12 cellular contexts compared by ENCODE assay signal in genomic region chr7:137258552-137258951, GRCh38.
DNase-seq lines count a peak whose midpoint lies in the region; ATAC-seq and TF ChIP-seq lines count a peak whose summit lies in the region.
"Had no signal": no experiment of that assay in that cellular context is flagged by ENCODE, and none has a peak within 500 bp of the region (broad histone marks: within the 10 kb centered on the region; RNA-seq: fewer than 3 reads in every experiment).

No MANE protein-coding gene starts in this region.

- H3K18ac ChIP-seq in H9 (ENCODE audit: insufficient read length, low read depth, low read length) = no peak overlapping the region

- H3K9me3 ChIP-seq in H9 (ENCODE audit: control insufficient read depth, low read depth, low read length) = no peaks in the 10 kb centered on the region
- H3K9me3 ChIP-seq: A549, BE2C, HAP-1 had no signal

- H3K23ac ChIP-seq in H9 (ENCODE audit: insufficient read length, low read depth, low read length) = no peak overlapping the region

- H3K4me1 Mint-ChIP-seq in H9 = peaks cover 29 to 34% of the 10 kb centered on the region in 2 experiments
- H3K4me1 Mint-ChIP-seq: CD4-positive, alpha-beta memory T cell had no signal

- H3K27me3 ChIP-seq in H9 (ENCODE audit: insufficient read depth, low read length) = no peaks in the 10 kb centered on the region
- H3K27me3 ChIP-seq: BE2C had no signal

- H2BK12ac ChIP-seq in H9 (ENCODE audit: insufficient read length, low read depth, low read length) = no peak overlapping the region

- H4K20me1 ChIP-seq in H9 (ENCODE audit: control insufficient read depth, insufficient read depth, insufficient read length) = no peaks in the 10 kb centered on the region

- no peaks in the 10 kb centered on the region for H3K27me3 Mint-ChIP-seq in H9 (ENCODE audit: low read depth)
- H3K27me3 Mint-ChIP-seq: CD4-positive, alpha-beta memory T cell had no signal

- DNase-seq in NCI-H2029 (lab: John Stamatoyannopoulos, UW) (peak; percentile 24), NCI-H69 (lab: John Stamatoyannopoulos, UW) (peak; percentile 41), left lobe of liver (ENCODE audit: low spot score) (no peak), H9 (no peak)
- DNase-seq in activated CD4-positive, alpha-beta T cell treated with anti-CD3 and anti-CD28 coated beads, Interleukin-2, amount 50 U/mL, for 1 hour = no peak
- DNase-seq: BE2C; CD4-positive, alpha-beta memory T cell; GM23248 had no signal

- H3K79me2 ChIP-seq in H9 (ENCODE audit: insufficient read depth, low read length) = no peaks in the 10 kb centered on the region

- H2BK120ac ChIP-seq in H9 (ENCODE audit: low read depth, low read length, poor library complexity, severe bottlenecking) = no peak overlapping the region

- H3K14ac ChIP-seq in H9 (ENCODE audit: insufficient read depth, low read length) = no peak overlapping the region

- H2BK15ac ChIP-seq in H9 (ENCODE audit: low read depth, low read length) = no peak overlapping the region

- H4K91ac ChIP-seq in H9 (ENCODE audit: insufficient read length, low read depth, low read length) = no peak overlapping the region

- H4K8ac ChIP-seq in H9 (replicated peaks; ENCODE audit: insufficient read length, low read depth, low read length) = no peak overlapping the region

- no peak overlapping the region for H2AFZ ChIP-seq in H9 (ENCODE audit: low read length)
- H2AFZ ChIP-seq: GM23248 had no signal

- H3K23me2 ChIP-seq in H9 (ENCODE audit: insufficient read length, low read depth, low read length, poor library complexity, severe bottlenecking) = no peaks in the 10 kb centered on the region

- H3K4ac ChIP-seq in H9 (ENCODE audit: low read depth, low read length) = no peak overlapping the region

- 0 out of 7 replicates have a peak overlapping the region, but pooled peaks of 1 of the 3 experiments have one; percentile 51 for H3K27ac Mint-ChIP-seq in H9
- H3K27ac Mint-ChIP-seq: CD4-positive, alpha-beta memory T cell had no signal

- no CpG with 5 or more reads among the region's 2 CpGs for WGBS in H9 (ENCODE audit: extremely low coverage, insufficient read length, low lambda C conversion rate)

- no peak overlapping the region for H3K9ac ChIP-seq in H9 (ENCODE audit: extremely low read depth, insufficient read length, low read length)
- H3K9ac ChIP-seq: GM23248 had no signal

- no peaks in the 10 kb centered on the region for H3K79me1 ChIP-seq in H9 (ENCODE audit: insufficient read depth, low read depth, low read length, poor library complexity, severe bottlenecking)

- H3K56ac ChIP-seq in H9 (ENCODE audit: insufficient read length, low read depth, low read length) = no peak overlapping the region

- H3K9me3 Mint-ChIP-seq in H9 = peaks cover 5 to 9% of the 10 kb centered on the region in 2 experiments; a peak in 4 of 5 replicates

- no peak overlapping the region for H2BK5ac ChIP-seq in H9 (ENCODE audit: insufficient read length, low read length)

- H2BK20ac ChIP-seq in H9 (ENCODE audit: low read depth, low read length, poor library complexity, severe bottlenecking) = no peak overlapping the region

- H2AK5ac ChIP-seq in H9 (ENCODE audit: insufficient read length, low read length) = no peak overlapping the region

- no peak overlapping the region for H4K5ac ChIP-seq in H9 (ENCODE audit: insufficient read length, low read depth, low read length)

- ATAC-seq in left lobe of liver (peak; percentile 81), HG02840 (IDR thresholded peaks at IDR 0.05; ENCODE audit: low FRiP score, unreplicated experiment) (no peak)
- ATAC-seq: A549 had no signal

- H3K4me2 ChIP-seq in H9 (ENCODE audit: insufficient read depth, insufficient read length, low read length) = no peak overlapping the region
- H3K4me2 ChIP-seq: A549 had no signal

- H3K36me3 Mint-ChIP-seq in H9 (ENCODE audit: insufficient read depth in 1 of 3, low read depth in 3 of 3) = peaks cover 6 to 14% (median 8%) of the 10 kb centered on the region in 3 experiments; a peak in 6 of 7 replicates
- H3K36me3 Mint-ChIP-seq: CD4-positive, alpha-beta memory T cell had no signal

- H3T11ph ChIP-seq in H9 (ENCODE audit: low read length) = no peak overlapping the region

- no peak for TF ChIP-seq CTCF in H9 (conservative IDR thresholded peaks at IDR 0.05)

- H3K4me1 ChIP-seq in H9 (ENCODE audit: insufficient read depth, low read length) = peaks cover 4% of the 10 kb centered on the region; the same call in 1 of the 2 replicates
- H3K4me1 ChIP-seq: A549, BE2C, HAP-1 had no signal

- H3K4me3 Mint-ChIP-seq in H9 = no peak overlapping the region
- H3K4me3 Mint-ChIP-seq: CD4-positive, alpha-beta memory T cell had no signal

- H3K27ac ChIP-seq in H9 (ENCODE audit: insufficient read length, low read depth, low read length) = no peak overlapping the region
- H3K27ac ChIP-seq: A549, C4-2B, GM23248 had no signal

Comparison
In these comparisons a context has a peak if more than half of its experiments do, and no peak if none do; other contexts are left out.
1. DNase-seq: peak in NCI-H2029 (single experiment) and NCI-H69 (single experiment); none in left lobe of liver (single experiment), H9 (single experiment) and activated CD4-positive, alpha-beta T cell treated with anti-CD3 and anti-CD28 coated beads, Interleukin-2, amount 50 U/mL, for 1 hour (single experiment).